Comparison of ENCODE assay signal across 1 cellular context in the genomic region with DNA sequence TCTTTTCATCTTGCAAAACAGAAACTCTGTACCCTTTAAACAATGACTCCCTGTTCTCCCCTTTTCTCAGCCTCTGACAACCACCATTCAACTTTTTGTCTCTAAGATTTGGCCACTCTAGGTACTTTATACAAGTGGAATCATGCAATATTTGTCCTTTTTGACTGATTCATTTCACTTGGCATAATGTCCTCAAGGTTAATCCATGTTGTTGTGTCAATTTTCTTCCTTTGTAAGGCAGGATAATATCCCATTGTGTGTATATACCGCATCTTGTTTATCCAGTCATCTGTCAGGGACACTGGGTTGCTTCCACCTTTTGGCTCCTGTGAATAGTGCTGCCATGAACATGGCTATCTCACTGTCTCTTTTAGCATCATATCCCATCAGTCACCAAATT.
TF ChIP-seq lines count a peak whose summit lies in the region.

No MANE protein-coding gene starts in this region.

TF ChIP-seq in HepG2, 621 proteins besides CTCF, POLR2A, EP300 and RAD21 (continued from another document and continues in another):
- TF ChIP-seq, protein P1, sequence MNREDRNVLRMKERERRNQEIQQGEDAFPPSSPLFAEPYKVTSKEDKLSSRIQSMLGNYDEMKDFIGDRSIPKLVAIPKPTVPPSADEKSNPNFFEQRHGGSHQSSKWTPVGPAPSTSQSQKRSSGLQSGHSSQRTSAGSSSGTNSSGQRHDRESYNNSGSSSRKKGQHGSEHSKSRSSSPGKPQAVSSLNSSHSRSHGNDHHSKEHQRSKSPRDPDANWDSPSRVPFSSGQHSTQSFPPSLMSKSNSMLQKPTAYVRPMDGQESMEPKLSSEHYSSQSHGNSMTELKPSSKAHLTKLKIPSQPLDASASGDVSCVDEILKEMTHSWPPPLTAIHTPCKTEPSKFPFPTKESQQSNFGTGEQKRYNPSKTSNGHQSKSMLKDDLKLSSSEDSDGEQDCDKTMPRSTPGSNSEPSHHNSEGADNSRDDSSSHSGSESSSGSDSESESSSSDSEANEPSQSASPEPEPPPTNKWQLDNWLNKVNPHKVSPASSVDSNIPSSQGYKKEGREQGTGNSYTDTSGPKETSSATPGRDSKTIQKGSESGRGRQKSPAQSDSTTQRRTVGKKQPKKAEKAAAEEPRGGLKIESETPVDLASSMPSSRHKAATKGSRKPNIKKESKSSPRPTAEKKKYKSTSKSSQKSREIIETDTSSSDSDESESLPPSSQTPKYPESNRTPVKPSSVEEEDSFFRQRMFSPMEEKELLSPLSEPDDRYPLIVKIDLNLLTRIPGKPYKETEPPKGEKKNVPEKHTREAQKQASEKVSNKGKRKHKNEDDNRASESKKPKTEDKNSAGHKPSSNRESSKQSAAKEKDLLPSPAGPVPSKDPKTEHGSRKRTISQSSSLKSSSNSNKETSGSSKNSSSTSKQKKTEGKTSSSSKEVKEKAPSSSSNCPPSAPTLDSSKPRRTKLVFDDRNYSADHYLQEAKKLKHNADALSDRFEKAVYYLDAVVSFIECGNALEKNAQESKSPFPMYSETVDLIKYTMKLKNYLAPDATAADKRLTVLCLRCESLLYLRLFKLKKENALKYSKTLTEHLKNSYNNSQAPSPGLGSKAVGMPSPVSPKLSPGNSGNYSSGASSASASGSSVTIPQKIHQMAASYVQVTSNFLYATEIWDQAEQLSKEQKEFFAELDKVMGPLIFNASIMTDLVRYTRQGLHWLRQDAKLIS (CRISPR knock-in tag; IDR thresholded peaks at IDR 0.05), result no peak
- no peak for TF ChIP-seq ADNP (CRISPR knock-in tag; IDR thresholded peaks at IDR 0.05)
- TF ChIP-seq NR2F2 (IDR thresholded peaks at IDR 0.05; ENCODE audit: borderline replicate concordance, low read depth), result no peak
- TF ChIP-seq BCL6 (CRISPR knock-in tag; IDR thresholded peaks at IDR 0.05), result no peak; the same call in 1 of the 2 replicates
- no peak for TF ChIP-seq FOXJ3 (CRISPR knock-in tag; IDR thresholded peaks at IDR 0.05; ENCODE audit: borderline replicate concordance)
- TF ChIP-seq ZNF143 (CRISPR knock-in tag; IDR thresholded peaks at IDR 0.05), result no peak
- TF ChIP-seq NFKB2 (CRISPR knock-in tag; IDR thresholded peaks at IDR 0.05; ENCODE audit: borderline replicate concordance), result no peak
- TF ChIP-seq LCORL (IDR thresholded peaks at IDR 0.05), result 0 out of 2 replicates have a peak, but pooled peaks have one; percentile 41
- no peak for TF ChIP-seq LCORL (CRISPR knock-in tag; IDR thresholded peaks at IDR 0.05)
- TF ChIP-seq, protein P2, sequence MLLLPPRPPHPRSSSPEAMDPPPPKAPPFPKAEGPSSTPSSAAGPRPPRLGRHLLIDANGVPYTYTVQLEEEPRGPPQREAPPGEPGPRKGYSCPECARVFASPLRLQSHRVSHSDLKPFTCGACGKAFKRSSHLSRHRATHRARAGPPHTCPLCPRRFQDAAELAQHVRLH (CRISPR knock-in tag; IDR thresholded peaks at IDR 0.05; ENCODE audit: borderline replicate concordance, low read depth), result no peak
- TF ChIP-seq, protein P3, sequence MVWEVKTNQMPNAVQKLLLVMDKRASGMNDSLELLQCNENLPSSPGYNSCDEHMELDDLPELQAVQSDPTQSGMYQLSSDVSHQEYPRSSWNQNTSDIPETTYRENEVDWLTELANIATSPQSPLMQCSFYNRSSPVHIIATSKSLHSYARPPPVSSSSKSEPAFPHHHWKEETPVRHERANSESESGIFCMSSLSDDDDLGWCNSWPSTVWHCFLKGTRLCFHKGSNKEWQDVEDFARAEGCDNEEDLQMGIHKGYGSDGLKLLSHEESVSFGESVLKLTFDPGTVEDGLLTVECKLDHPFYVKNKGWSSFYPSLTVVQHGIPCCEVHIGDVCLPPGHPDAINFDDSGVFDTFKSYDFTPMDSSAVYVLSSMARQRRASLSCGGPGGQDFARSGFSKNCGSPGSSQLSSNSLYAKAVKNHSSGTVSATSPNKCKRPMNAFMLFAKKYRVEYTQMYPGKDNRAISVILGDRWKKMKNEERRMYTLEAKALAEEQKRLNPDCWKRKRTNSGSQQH (CRISPR knock-in tag; IDR thresholded peaks at IDR 0.05; ENCODE audit: low read depth), result no peak
- TF ChIP-seq POGZ (CRISPR knock-in tag; IDR thresholded peaks at IDR 0.05), result 0 out of 2 replicates have a peak, but pooled peaks have one; percentile 25
- no peak for TF ChIP-seq ZNF781 (CRISPR knock-in tag; IDR thresholded peaks at IDR 0.05; ENCODE audit: borderline replicate concordance, not compliant biosample characterization)
- TF ChIP-seq ZNF317 (CRISPR knock-in tag; IDR thresholded peaks at IDR 0.05), result peak; percentile 75; the same call in 1 of the 2 replicates
- TF ChIP-seq RFX3 (CRISPR knock-in tag; IDR thresholded peaks at IDR 0.05), result no peak
- TF ChIP-seq HDAC2 (CRISPR knock-in tag; IDR thresholded peaks at IDR 0.05), result 0 out of 2 replicates have a peak, but pooled peaks have one; percentile 16
- no peak for TF ChIP-seq ZFP36 (IDR thresholded peaks at IDR 0.05; ENCODE audit: borderline replicate concordance, low read depth, low read length, partially characterized antibody)
- TF ChIP-seq, protein P4, sequence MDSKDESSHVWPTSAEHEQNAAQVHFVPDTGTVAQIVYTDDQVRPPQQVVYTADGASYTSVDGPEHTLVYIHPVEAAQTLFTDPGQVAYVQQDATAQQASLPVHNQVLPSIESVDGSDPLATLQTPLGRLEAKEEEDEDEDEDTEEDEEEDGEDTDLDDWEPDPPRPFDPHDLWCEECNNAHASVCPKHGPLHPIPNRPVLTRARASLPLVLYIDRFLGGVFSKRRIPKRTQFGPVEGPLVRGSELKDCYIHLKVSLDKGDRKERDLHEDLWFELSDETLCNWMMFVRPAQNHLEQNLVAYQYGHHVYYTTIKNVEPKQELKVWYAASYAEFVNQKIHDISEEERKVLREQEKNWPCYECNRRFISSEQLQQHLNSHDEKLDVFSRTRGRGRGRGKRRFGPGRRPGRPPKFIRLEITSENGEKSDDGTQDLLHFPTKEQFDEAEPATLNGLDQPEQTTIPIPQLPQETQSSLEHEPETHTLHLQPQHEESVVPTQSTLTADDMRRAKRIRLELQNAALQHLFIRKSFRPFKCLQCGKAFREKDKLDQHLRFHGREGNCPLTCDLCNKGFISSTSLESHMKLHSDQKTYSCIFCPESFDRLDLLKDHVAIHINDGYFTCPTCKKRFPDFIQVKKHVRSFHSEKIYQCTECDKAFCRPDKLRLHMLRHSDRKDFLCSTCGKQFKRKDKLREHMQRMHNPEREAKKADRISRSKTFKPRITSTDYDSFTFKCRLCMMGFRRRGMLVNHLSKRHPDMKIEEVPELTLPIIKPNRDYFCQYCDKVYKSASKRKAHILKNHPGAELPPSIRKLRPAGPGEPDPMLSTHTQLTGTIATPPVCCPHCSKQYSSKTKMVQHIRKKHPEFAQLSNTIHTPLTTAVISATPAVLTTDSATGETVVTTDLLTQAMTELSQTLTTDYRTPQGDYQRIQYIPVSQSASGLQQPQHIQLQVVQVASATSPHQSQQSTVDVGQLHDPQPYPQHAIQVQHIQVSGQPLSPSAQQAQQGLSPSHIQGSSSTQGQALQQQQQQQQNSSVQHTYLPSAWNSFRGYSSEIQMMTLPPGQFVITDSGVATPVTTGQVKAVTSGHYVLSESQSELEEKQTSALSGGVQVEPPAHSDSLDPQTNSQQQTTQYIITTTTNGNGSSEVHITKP (CRISPR knock-in tag; IDR thresholded peaks at IDR 0.05; ENCODE audit: low read depth), result no peak
- peak; percentile 27; the same call in 1 of the 2 replicates for TF ChIP-seq TCF7 (IDR thresholded peaks at IDR 0.05; ENCODE audit: low read depth)
- TF ChIP-seq, protein P5, sequence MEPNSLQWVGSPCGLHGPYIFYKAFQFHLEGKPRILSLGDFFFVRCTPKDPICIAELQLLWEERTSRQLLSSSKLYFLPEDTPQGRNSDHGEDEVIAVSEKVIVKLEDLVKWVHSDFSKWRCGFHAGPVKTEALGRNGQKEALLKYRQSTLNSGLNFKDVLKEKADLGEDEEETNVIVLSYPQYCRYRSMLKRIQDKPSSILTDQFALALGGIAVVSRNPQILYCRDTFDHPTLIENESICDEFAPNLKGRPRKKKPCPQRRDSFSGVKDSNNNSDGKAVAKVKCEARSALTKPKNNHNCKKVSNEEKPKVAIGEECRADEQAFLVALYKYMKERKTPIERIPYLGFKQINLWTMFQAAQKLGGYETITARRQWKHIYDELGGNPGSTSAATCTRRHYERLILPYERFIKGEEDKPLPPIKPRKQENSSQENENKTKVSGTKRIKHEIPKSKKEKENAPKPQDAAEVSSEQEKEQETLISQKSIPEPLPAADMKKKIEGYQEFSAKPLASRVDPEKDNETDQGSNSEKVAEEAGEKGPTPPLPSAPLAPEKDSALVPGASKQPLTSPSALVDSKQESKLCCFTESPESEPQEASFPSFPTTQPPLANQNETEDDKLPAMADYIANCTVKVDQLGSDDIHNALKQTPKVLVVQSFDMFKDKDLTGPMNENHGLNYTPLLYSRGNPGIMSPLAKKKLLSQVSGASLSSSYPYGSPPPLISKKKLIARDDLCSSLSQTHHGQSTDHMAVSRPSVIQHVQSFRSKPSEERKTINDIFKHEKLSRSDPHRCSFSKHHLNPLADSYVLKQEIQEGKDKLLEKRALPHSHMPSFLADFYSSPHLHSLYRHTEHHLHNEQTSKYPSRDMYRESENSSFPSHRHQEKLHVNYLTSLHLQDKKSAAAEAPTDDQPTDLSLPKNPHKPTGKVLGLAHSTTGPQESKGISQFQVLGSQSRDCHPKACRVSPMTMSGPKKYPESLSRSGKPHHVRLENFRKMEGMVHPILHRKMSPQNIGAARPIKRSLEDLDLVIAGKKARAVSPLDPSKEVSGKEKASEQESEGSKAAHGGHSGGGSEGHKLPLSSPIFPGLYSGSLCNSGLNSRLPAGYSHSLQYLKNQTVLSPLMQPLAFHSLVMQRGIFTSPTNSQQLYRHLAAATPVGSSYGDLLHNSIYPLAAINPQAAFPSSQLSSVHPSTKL (CRISPR knock-in tag; IDR thresholded peaks at IDR 0.05), result peak; percentile 85
- peak; percentile 79 for TF ChIP-seq ZNF644 (CRISPR knock-in tag; IDR thresholded peaks at IDR 0.05; ENCODE audit: low read depth)
- TF ChIP-seq ZNF747 (CRISPR knock-in tag; IDR thresholded peaks at IDR 0.05; ENCODE audit: borderline replicate concordance), result no peak
- TF ChIP-seq KAT8 (CRISPR knock-in tag; IDR thresholded peaks at IDR 0.05), result no peak
- peak; percentile 56; the same call in 1 of the 2 replicates for TF ChIP-seq SOX13 (IDR thresholded peaks at IDR 0.05)
- peak in 1 of 2 experiments; percentile 97; a peak in 2 of 4 replicates for TF ChIP-seq SOX13 (CRISPR knock-in tag; conservative IDR thresholded peaks at IDR 0.05 in 1 of 2, IDR thresholded peaks at IDR 0.05 in 1 of 2)
- TF ChIP-seq, protein P6, sequence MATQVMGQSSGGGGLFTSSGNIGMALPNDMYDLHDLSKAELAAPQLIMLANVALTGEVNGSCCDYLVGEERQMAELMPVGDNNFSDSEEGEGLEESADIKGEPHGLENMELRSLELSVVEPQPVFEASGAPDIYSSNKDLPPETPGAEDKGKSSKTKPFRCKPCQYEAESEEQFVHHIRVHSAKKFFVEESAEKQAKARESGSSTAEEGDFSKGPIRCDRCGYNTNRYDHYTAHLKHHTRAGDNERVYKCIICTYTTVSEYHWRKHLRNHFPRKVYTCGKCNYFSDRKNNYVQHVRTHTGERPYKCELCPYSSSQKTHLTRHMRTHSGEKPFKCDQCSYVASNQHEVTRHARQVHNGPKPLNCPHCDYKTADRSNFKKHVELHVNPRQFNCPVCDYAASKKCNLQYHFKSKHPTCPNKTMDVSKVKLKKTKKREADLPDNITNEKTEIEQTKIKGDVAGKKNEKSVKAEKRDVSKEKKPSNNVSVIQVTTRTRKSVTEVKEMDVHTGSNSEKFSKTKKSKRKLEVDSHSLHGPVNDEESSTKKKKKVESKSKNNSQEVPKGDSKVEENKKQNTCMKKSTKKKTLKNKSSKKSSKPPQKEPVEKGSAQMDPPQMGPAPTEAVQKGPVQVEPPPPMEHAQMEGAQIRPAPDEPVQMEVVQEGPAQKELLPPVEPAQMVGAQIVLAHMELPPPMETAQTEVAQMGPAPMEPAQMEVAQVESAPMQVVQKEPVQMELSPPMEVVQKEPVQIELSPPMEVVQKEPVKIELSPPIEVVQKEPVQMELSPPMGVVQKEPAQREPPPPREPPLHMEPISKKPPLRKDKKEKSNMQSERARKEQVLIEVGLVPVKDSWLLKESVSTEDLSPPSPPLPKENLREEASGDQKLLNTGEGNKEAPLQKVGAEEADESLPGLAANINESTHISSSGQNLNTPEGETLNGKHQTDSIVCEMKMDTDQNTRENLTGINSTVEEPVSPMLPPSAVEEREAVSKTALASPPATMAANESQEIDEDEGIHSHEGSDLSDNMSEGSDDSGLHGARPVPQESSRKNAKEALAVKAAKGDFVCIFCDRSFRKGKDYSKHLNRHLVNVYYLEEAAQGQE (IDR thresholded peaks at IDR 0.05; ENCODE audit: borderline replicate concordance in 1 of 2, low read depth in 1 of 2, low read length in 2 of 2), result no peak
- no peak for TF ChIP-seq STAT5B (CRISPR knock-in tag; IDR thresholded peaks at IDR 0.05)
- TF ChIP-seq, protein P7, sequence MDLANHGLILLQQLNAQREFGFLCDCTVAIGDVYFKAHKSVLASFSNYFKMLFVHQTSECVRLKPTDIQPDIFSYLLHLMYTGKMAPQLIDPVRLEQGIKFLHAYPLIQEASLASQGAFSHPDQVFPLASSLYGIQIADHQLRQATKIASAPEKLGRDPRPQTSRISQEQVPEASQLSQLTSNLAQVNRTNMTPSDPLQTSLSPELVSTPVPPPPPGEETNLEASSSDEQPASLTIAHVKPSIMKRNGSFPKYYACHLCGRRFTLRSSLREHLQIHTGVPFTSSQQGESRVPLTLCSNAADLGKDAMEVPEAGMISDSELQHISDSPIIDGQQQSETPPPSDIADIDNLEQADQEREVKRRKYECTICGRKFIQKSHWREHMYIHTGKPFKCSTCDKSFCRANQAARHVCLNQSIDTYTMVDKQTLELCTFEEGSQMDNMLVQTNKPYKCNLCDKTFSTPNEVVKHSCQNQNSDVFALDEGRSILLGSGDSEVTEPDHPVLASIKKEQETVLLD (CRISPR knock-in tag; IDR thresholded peaks at IDR 0.05; ENCODE audit: low read depth), result no peak
- TF ChIP-seq MATR3 (CRISPR knock-in tag; IDR thresholded peaks at IDR 0.05), result no peak
- TF ChIP-seq, protein P8, sequence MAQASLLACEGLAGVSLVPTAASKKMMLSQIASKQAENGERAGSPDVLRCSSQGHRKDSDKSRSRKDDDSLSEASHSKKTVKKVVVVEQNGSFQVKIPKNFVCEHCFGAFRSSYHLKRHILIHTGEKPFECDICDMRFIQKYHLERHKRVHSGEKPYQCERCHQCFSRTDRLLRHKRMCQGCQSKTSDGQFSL (CRISPR knock-in tag; IDR thresholded peaks at IDR 0.05), result no peak
- TF ChIP-seq, protein P9, sequence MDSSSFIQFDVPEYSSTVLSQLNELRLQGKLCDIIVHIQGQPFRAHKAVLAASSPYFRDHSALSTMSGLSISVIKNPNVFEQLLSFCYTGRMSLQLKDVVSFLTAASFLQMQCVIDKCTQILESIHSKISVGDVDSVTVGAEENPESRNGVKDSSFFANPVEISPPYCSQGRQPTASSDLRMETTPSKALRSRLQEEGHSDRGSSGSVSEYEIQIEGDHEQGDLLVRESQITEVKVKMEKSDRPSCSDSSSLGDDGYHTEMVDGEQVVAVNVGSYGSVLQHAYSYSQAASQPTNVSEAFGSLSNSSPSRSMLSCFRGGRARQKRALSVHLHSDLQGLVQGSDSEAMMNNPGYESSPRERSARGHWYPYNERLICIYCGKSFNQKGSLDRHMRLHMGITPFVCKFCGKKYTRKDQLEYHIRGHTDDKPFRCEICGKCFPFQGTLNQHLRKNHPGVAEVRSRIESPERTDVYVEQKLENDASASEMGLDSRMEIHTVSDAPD (CRISPR knock-in tag; IDR thresholded peaks at IDR 0.05), result no peak
- TF ChIP-seq ZNF121 (CRISPR knock-in tag; IDR thresholded peaks at IDR 0.05), result no peak
- TF ChIP-seq MEIS1 (CRISPR knock-in tag; IDR thresholded peaks at IDR 0.05; ENCODE audit: borderline replicate concordance), result no peak
- 0 out of 2 replicates have a peak, but pooled peaks have one; percentile 8 for TF ChIP-seq HNF4G (IDR thresholded peaks at IDR 0.05; ENCODE audit: borderline replicate concordance, low read depth, low read length)
- TF ChIP-seq HNF4G (CRISPR knock-in tag; IDR thresholded peaks at IDR 0.05; ENCODE audit: borderline replicate concordance, low read depth), result no peak
- no peak for TF ChIP-seq HOXA7 (CRISPR knock-in tag; IDR thresholded peaks at IDR 0.05)
- TF ChIP-seq ZEB1 (IDR thresholded peaks at IDR 0.05; ENCODE audit: insufficient replicate concordance, low read depth), result no peak
